Comparison of ENCODE assay signal across 22 cellular contexts in genomic region chr6:75812560-75812959, GRCh38.
DNase-seq lines count a peak whose midpoint lies in the region; ATAC-seq, FAIRE-seq and TF ChIP-seq lines count a peak whose summit lies in the region.
"Had no signal": no experiment of that assay in that cellular context is flagged by ENCODE, and none has a peak within 500 bp of the region (broad histone marks: within the 10 kb centered on the region; RNA-seq: fewer than 3 reads in every experiment).

No MANE protein-coding gene starts in this region.

- no peaks in the 10 kb centered on the region for H3K9me3 ChIP-seq in MM.1S (replicated peaks; ENCODE audit: insufficient read depth, low read length)
- no peaks in the 10 kb centered on the region for H3K9me3 ChIP-seq in keratinocyte (ENCODE audit: control insufficient read depth, low read depth, low read length)
- H3K9me3 ChIP-seq: BE2C, BLaER1 had no signal

- TF ChIP-seq CTCF in MM.1S (IDR thresholded peaks at IDR 0.05; ENCODE audit: low read length) = no peak
- no peak for TF ChIP-seq CTCF in keratinocyte (optimal IDR thresholded peaks at IDR 0.05 in 1 of 3, IDR thresholded peaks at IDR 0.05 in 1 of 3, conservative IDR thresholded peaks at IDR 0.05 in 1 of 3; ENCODE audit: extremely low read depth in 1 of 3, insufficient read depth in 2 of 3, low read length in 3 of 3)

- H3K4me2 ChIP-seq in MM.1S (ENCODE audit: low read depth, low read length) = peak overlapping the region; percentile 65; the same call in 1 of the 2 replicates
- no peak overlapping the region for H3K4me2 ChIP-seq in keratinocyte (ENCODE audit: control insufficient read depth, extremely low read depth, insufficient read depth, low read depth, low read length)
- H3K4me2 ChIP-seq: BLaER1 had no signal

- DNase-seq in GM18507 (ENCODE audit: extremely low spot score, insufficient read length, low read depth) (no peak), MM.1S (no peak), keratinocyte (ENCODE audit: low read depth, low spot score) (no peak), NCI-H2196 (lab: John Stamatoyannopoulos, UW; ENCODE audit: unreplicated experiment) (no peak)
- no peak for DNase-seq in activated CD4-positive, alpha-beta T cell treated with anti-CD3 and anti-CD28 coated beads for 4 hours
- DNase-seq: 8988T; ACHN; BE2C; C1 segment of cervical spinal cord; Calu3; CD4-positive, alpha-beta memory T cell; CD4-positive, CD25-positive, alpha-beta regulatory T cell; CD8-positive, alpha-beta memory T cell; COR-L47; DMS79 treated with DMSO at 0.1 percent for 48 hours; GF-D8 had no signal

- no peaks in the 10 kb centered on the region for H3K9me1 ChIP-seq in keratinocyte (ENCODE audit: control insufficient read depth, extremely low read depth, insufficient read depth, low read length)

- peaks cover 45% of the 10 kb centered on the region for H3F3A ChIP-seq in MM.1S (ENCODE audit: insufficient read depth, low read length)

- H3K9ac ChIP-seq in MM.1S (ENCODE audit: low read length) (no peak overlapping the region), keratinocyte (ENCODE audit: control insufficient read depth, extremely low read depth, insufficient read depth, low read length) (no peak overlapping the region)
- H3K9ac ChIP-seq: BLaER1 had no signal

- H4K20me1 ChIP-seq in MM.1S (ENCODE audit: insufficient read depth, low read length) (no peaks in the 10 kb centered on the region), keratinocyte (ENCODE audit: control insufficient read depth, extremely low read depth, insufficient read depth, low read length) (no peaks in the 10 kb centered on the region)
- H4K20me1 ChIP-seq: BLaER1 had no signal

- no peak overlapping the region for H3K4me3 ChIP-seq in MM.1S (ENCODE audit: low read length)
- H3K4me3 ChIP-seq in keratinocyte (ENCODE audit: control insufficient read depth in 2 of 3, extremely low read depth in 1 of 3, insufficient read depth in 2 of 3, low read depth in 1 of 3, low read length in 3 of 3) = no peak overlapping the region
- H3K4me3 ChIP-seq: BLaER1 had no signal

- H3K4me1 ChIP-seq in MM.1S (ENCODE audit: low read length) (peaks cover 80% of the 10 kb centered on the region), keratinocyte (ENCODE audit: control insufficient read depth, extremely low read depth, insufficient read depth, low read length) (no peaks in the 10 kb centered on the region)
- H3K4me1 ChIP-seq: BE2C, BLaER1 had no signal

- peak overlapping the region; percentile 86; the same call in 1 of the 2 replicates for H3K27ac ChIP-seq in MM.1S (ENCODE audit: low read length)
- H3K27ac ChIP-seq in keratinocyte (ENCODE audit: control insufficient read depth, insufficient read depth, low read length) = no peak overlapping the region
- H3K27ac ChIP-seq: BLaER1 had no signal

- FAIRE-seq in GM18507 (lab: Jason Lieb, UNC) (peak; percentile 21), keratinocyte (lab: Jason Lieb, UNC) (peak; percentile 52)
- FAIRE-seq: A204.1, D721Med, G401.6, GM12891 had no signal

- H2AFZ ChIP-seq in MM.1S (ENCODE audit: low read length) = no peak overlapping the region
- no peak overlapping the region for H2AFZ ChIP-seq in keratinocyte (ENCODE audit: control insufficient read depth, low read length)

- H3K36me3 ChIP-seq in MM.1S (replicated peaks; ENCODE audit: insufficient read depth, low read length) = no peaks in the 10 kb centered on the region
- H3K36me3 ChIP-seq in keratinocyte (ENCODE audit: control insufficient read depth in 2 of 2, extremely low read depth in 1 of 2, insufficient read depth in 2 of 2, low read length in 2 of 2) = peaks cover 0 to under 1% of the 10 kb centered on the region in 2 experiments
- H3K36me3 ChIP-seq: BE2C, BLaER1 had no signal

- no peaks in the 10 kb centered on the region for H3K9me2 ChIP-seq in MM.1S (replicated peaks; ENCODE audit: insufficient read depth, low read length)

- peaks cover 76% of the 10 kb centered on the region for H3K79me2 ChIP-seq in MM.1S (ENCODE audit: low read length)
- H3K79me2 ChIP-seq in keratinocyte (ENCODE audit: control insufficient read depth, insufficient read depth, low read length) = peaks cover 3% of the 10 kb centered on the region

- ATAC-seq in HG02610 (IDR thresholded peaks at IDR 0.05; ENCODE audit: unreplicated experiment) = no peak

- H3K27me3 ChIP-seq in MM.1S (replicated peaks; ENCODE audit: insufficient read depth, low read length) (no peaks in the 10 kb centered on the region), keratinocyte (ENCODE audit: control insufficient read depth, extremely low read depth, insufficient read depth, low read length) (no peaks in the 10 kb centered on the region)
- H3K27me3 ChIP-seq: BE2C, BLaER1 had no signal

- dilution Hi-C loops in keratinocyte (cut with MboI; ENCODE audit: extremely low pct_ligation_motif_present, low sequenced_read_pairs) = no loop called here
